Comparison of ENCODE assay signal across 24 cellular contexts in the genomic region with DNA sequence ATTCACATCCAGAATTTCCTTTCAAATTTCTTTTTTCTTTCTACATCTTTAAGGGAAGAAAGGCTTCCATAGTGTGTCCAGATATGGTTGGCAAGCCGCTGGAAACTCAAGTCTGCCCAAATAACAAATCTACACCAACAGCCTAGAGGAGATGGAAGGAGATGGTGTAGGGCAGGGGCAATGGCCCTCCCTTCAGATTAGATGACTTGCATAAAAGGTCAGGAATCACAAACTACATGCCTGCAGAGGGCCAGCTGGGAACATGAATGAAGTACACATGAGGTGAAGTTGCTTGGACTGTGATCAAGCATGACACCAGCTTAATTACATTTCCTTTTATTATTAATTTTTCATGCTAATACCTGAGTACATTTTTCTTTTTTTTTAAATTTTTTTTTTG. TPM values are rescaled to one million over a fixed set of nuclear protein-coding genes. Genes with fewer than 3 reads are reported as not detected.
DNase-seq lines count a peak whose midpoint lies in the region; ATAC-seq, FAIRE-seq and TF ChIP-seq lines count a peak whose summit lies in the region.
"Had no signal": no experiment of that assay in that cellular context is flagged by ENCODE, and none has a peak within 500 bp of the region (broad histone marks: within the 10 kb centered on the region; RNA-seq: fewer than 3 reads in every experiment).

No MANE protein-coding gene starts in this region.

- peaks cover 42% of the 10 kb centered on the region for H3K4me1 Mint-ChIP-seq in activated CD4-positive, alpha-beta T cell treated with anti-CD3 and anti-CD28 coated beads, Interleukin-2, amount 10 ng/mL, durations not matched to agents 24 days and 14 days

- no peak for FAIRE-seq in HepG2 (lab: Jason Lieb, UNC)
- FAIRE-seq: D721Med, G401.6, GM12891, GM19239 had no signal

- peaks cover 64% of the 10 kb centered on the region for H3K36me3 Mint-ChIP-seq in activated CD4-positive, alpha-beta T cell treated with anti-CD3 and anti-CD28 coated beads, Interleukin-2, amount 10 ng/mL, durations not matched to agents 24 days and 14 days (ENCODE audit: low read depth)
- H3K36me3 Mint-ChIP-seq: CD8-positive, alpha-beta T cell had no signal

- H3K4me3 ChIP-seq in HepG2 (replicated peaks in 1 of 3; ENCODE audit: insufficient read depth in 1 of 3, low read depth in 2 of 3, low read length in 3 of 3) (no peak overlapping the region), right lobe of liver (no peak overlapping the region)
- H3K4me3 ChIP-seq: BLaER1 treated with 17β-estradiol and CSF1 and Interleukin-3, amounts not matched to agents 10 nM and 100 nM had no signal

- intact Hi-C loops in activated CD4-positive, alpha-beta T cell treated with anti-CD3 and anti-CD28 coated beads, Interleukin-2, amount 10 ng/mL, durations not matched to agents 24 days and 14 days (cut with micrococcal nuclease), result no loop called here
- intact Hi-C loops in HepG2 (cut with micrococcal nuclease; ENCODE audit: unreplicated experiment) (no loop called here), right lobe of liver (cut with DNase I) (no loop called here)

- H3K4me2 ChIP-seq in HepG2 (ENCODE audit: low read depth, low read length), result no peak overlapping the region

- H3K27me3 ChIP-seq in HepG2 (ENCODE audit: control insufficient read depth in 1 of 2, insufficient read depth in 2 of 2, low read length in 2 of 2) (no peaks in the 10 kb centered on the region), right lobe of liver (no peaks in the 10 kb centered on the region)
- H3K27me3 ChIP-seq: BLaER1 treated with 17β-estradiol and CSF1 and Interleukin-3, amounts not matched to agents 10 nM and 100 nM had no signal

- peak overlapping the region; percentile 4 for H3K27ac Mint-ChIP-seq in activated CD4-positive, alpha-beta T cell treated with anti-CD3 and anti-CD28 coated beads, Interleukin-2, amount 10 ng/mL, durations not matched to agents 24 days and 14 days
- H3K27ac Mint-ChIP-seq: B cell; CD4-positive, alpha-beta T cell; CD8-positive, alpha-beta T cell had no signal

- BruUV-seq in HepG2 (replicated peaks; lab: Mats Ljungman, UMichigan), result no TSS peak

- H3K4me1 ChIP-seq in HepG2 (ENCODE audit: insufficient read depth, low read length) (peaks cover 61% of the 10 kb centered on the region), right lobe of liver (peaks cover 0 to 57% (median 18%) of the 10 kb centered on the region in 4 donors)

- TF ChIP-seq EP300 in HepG2 (IDR thresholded peaks at IDR 0.05; ENCODE audit: low read depth in 2 of 2, low read length in 2 of 2) (no peak), HepG2 (CRISPR knock-in tag; IDR thresholded peaks at IDR 0.05; ENCODE audit: borderline replicate concordance) (no peak)

- WGBS in HepG2 (ENCODE audit: low lambda C conversion rate), result 100% methylated on average over 1 of the region's 1 CpG
- WGBS in right lobe of liver (ENCODE audit: insufficient coverage, low coverage, low lambda C conversion rate, missing lambda C conversion rate), result 100% methylated on average over 1 of the region's 1 CpG

- ATAC-seq in HepG2, result no peak
- ATAC-seq in right lobe of liver, result no peak
- ATAC-seq: CD8-positive, alpha-beta T cell had no signal

- H3K27ac ChIP-seq in HepG2 (ENCODE audit: extremely low read length, insufficient read depth, low read length) (no peak overlapping the region), right lobe of liver (peak overlapping the region in 1 of 3 donors; percentile 11)
- H3K27ac ChIP-seq: 22Rv1, C4-2B had no signal

- in situ Hi-C loops in HepG2 (cut with HindIII; ENCODE audit: extremely low pct_ligation_motif_present, low pct_unique_long_range_greater_than_20kb), result loop anchor here (25.0 kb wide), 1 partner anchor 720 kb away; a partner anchor contains a TSS

- TF ChIP-seq POLR2A in HepG2 (IDR thresholded peaks at IDR 0.05; ENCODE audit: insufficient read depth in 1 of 2, low read depth in 2 of 2, low read length in 2 of 2), result no peak
- TF ChIP-seq POLR2A in right lobe of liver (IDR thresholded peaks at IDR 0.05), result no peak

- no peak for TF ChIP-seq CTCF in HepG2 (CRISPR knock-in tag; IDR thresholded peaks at IDR 0.05)
- TF ChIP-seq CTCF in right lobe of liver (IDR thresholded peaks at IDR 0.05), result no peak

- H3K36me3 ChIP-seq in HepG2 (replicated peaks in 1 of 2; ENCODE audit: control insufficient read depth in 1 of 2, insufficient read depth in 2 of 2, low read length in 2 of 2) (no peaks in the 10 kb centered on the region; a peak in 2 of 5 replicates), right lobe of liver (peaks cover 0 to 8% (median 0%) of the 10 kb centered on the region in 4 donors)

- H3K9me3 Mint-ChIP-seq in activated CD4-positive, alpha-beta T cell treated with anti-CD3 and anti-CD28 coated beads, Interleukin-2, amount 10 ng/mL, durations not matched to agents 24 days and 14 days, result peaks cover 6% of the 10 kb centered on the region
- H3K9me3 Mint-ChIP-seq: CD4-positive, alpha-beta T cell; CD8-positive, alpha-beta T cell had no signal

- no peak overlapping the region for H3K9ac ChIP-seq in HepG2 (ENCODE audit: insufficient read depth, low read depth, low read length)
- H3K9ac ChIP-seq: BLaER1 treated with 17β-estradiol and CSF1 and Interleukin-3, amounts not matched to agents 10 nM and 100 nM had no signal

- no peak overlapping the region for H2AFZ ChIP-seq in HepG2 (ENCODE audit: low read length)

- no peaks in the 10 kb centered on the region for H3K79me2 ChIP-seq in HepG2 (ENCODE audit: insufficient read depth, low read length)

- H3K27me3 Mint-ChIP-seq in activated CD4-positive, alpha-beta T cell treated with anti-CD3 and anti-CD28 coated beads, Interleukin-2, amount 10 ng/mL, durations not matched to agents 24 days and 14 days, result no peaks in the 10 kb centered on the region
- H3K27me3 Mint-ChIP-seq: B cell; CD4-positive, alpha-beta T cell had no signal

- H3K9me3 ChIP-seq in HepG2 (ENCODE audit: low read length) (no peaks in the 10 kb centered on the region), right lobe of liver (no peaks in the 10 kb centered on the region)
- H3K9me3 ChIP-seq: Caco-2 had no signal

- CTCF ChIA-PET in HepG2 (lab: Yijun Ruan, JAX; ENCODE audit: low intra/inter-chr PET ratio, low total read pairs), result no interaction called here

- no peak for TF ChIP-seq RAD21 in HepG2 (CRISPR knock-in tag; IDR thresholded peaks at IDR 0.05)

- POLR2A ChIA-PET in HepG2 (lab: Yijun Ruan, JAX), result no interaction called here

- no peak for DNase-seq in activated CD4-positive, alpha-beta T cell treated with anti-CD3 and anti-CD28 coated beads, Interleukin-2, amount 10 ng/mL, durations not matched to agents 24 days and 14 days
- no peak for DNase-seq in activated CD4-positive, alpha-beta T cell treated with anti-CD3 and anti-CD28 coated beads for 4 hours
- no peak for DNase-seq in HepG2 (ENCODE audit: low spot score)
- no peak for DNase-seq in right lobe of liver
- peak; percentile 12 for DNase-seq in OCI-M1 (lab: John Stamatoyannopoulos, UW)
- DNase-seq in AG08396 (ENCODE audit: low spot score), result no peak
- no peak for DNase-seq in NCI-H1417 (lab: John Stamatoyannopoulos, UW)
- DNase-seq: ACHN; AML-193; Caco-2; Calu3; CD4-positive, alpha-beta T cell; CD8-positive, alpha-beta T cell; DMS79 treated with DMSO at 0.1 percent for 48 hours; GF-D8 had no signal

- H3K4me3 Mint-ChIP-seq in activated CD4-positive, alpha-beta T cell treated with anti-CD3 and anti-CD28 coated beads, Interleukin-2, amount 10 ng/mL, durations not matched to agents 24 days and 14 days, result no peak overlapping the region
- H3K4me3 Mint-ChIP-seq: B cell; CD4-positive, alpha-beta T cell; CD8-positive, alpha-beta T cell had no signal

- no peaks in the 10 kb centered on the region for H4K20me1 ChIP-seq in HepG2 (ENCODE audit: insufficient read depth, low read length)
- H4K20me1 ChIP-seq: BLaER1 treated with 17β-estradiol and CSF1 and Interleukin-3, amounts not matched to agents 10 nM and 100 nM had no signal

RNA-seq across cellular contexts. Expression of a gene that starts 10.2 kb away (rescaled TPM):
- total RNA-seq in activated CD4-positive, alpha-beta T cell treated with anti-CD3 and anti-CD28 coated beads, Interleukin-2, amount 10 ng/mL, durations not matched to agents 24 days and 14 days, result 75.4 and 76.0 TPM in 2 replicates
- 12.3 and 23.4 TPM in 2 replicates for total RNA-seq in HepG2 (2016; rRNA removed; fragmentation: Illumina TruSeq; extraction: Trizol)
- 3.2 TPM in 2 replicates for total RNA-seq in HepG2 (2016; cell fraction: cytosol; rRNA removed; fragmentation: Illumina TruSeq; extraction: Trizol; ENCODE audit: low read depth)
- total RNA-seq in HepG2 (2016; cell fraction: insoluble cytoplasmic fraction; rRNA removed; fragmentation: Illumina TruSeq; extraction: Trizol), result 12.5 and 24.4 TPM in 2 replicates
- total RNA-seq in HepG2 (2016; cell fraction: membrane; rRNA removed; fragmentation: Illumina TruSeq; extraction: Trizol), result 5.0 and 6.4 TPM in 2 replicates
- 19.3 and 23.5 TPM in 2 replicates for total RNA-seq in HepG2 (2016; cell fraction: nucleus; rRNA removed; fragmentation: Illumina TruSeq; extraction: Trizol)
- 14.6 and 16.0 TPM in 2 replicates for polyA plus RNA-seq in HepG2 (2011; rRNA removed)
- polyA plus RNA-seq in HepG2 (2011; cell fraction: cytosol; rRNA removed), result 10.0 and 13.4 TPM in 2 replicates
- 7.6 and 8.6 TPM in 2 replicates for polyA plus RNA-seq in HepG2 (2011; cell fraction: nucleus; rRNA removed)
- 25.5 and 34.1 TPM in 2 replicates for polyA plus RNA-seq in HepG2 (2012)
- 2.2 and 2.8 TPM in 2 replicates for polyA plus RNA-seq in HepG2 (2016; cell fraction: cytosol; fragmentation: Illumina TruSeq; extraction: Trizol; ENCODE audit: low read depth)
- polyA plus RNA-seq in HepG2 (2016; cell fraction: insoluble cytoplasmic fraction; fragmentation: Illumina TruSeq; extraction: Trizol; ENCODE audit: low read depth), result 10.7 and 11.3 TPM in 2 replicates
- 3.3 and 3.4 TPM in 2 replicates for polyA plus RNA-seq in HepG2 (2016; cell fraction: membrane; fragmentation: Illumina TruSeq; extraction: Trizol; ENCODE audit: low read depth)
- polyA plus RNA-seq in HepG2 (2016; cell fraction: nucleus; fragmentation: Illumina TruSeq; extraction: Trizol; ENCODE audit: insufficient read depth, low read depth), result 24.6 and 25.7 TPM in 2 replicates
- 33.1 and 391 TPM in 2 replicates for polyA minus RNA-seq in HepG2 (2011; rRNA and poly(A)+ RNA removed; ENCODE audit: low replicate concordance)
- 18.9 and 21.0 TPM in 2 replicates for polyA minus RNA-seq in HepG2 (2011; cell fraction: cytosol; rRNA and poly(A)+ RNA removed)
- polyA minus RNA-seq in HepG2 (2011; cell fraction: nucleus; rRNA and poly(A)+ RNA removed), result 14.8 and 15.7 TPM in 2 replicates
- 100 to 1,000 TPM in 5 of 6 experiments, 10 to 100 TPM in 1; 76.8 to 366 (median 172) TPM for total RNA-seq in right lobe of liver
- total RNA-seq: A172 had no signal
